ENCODE assay signal across 15 cellular contexts in genomic region chr14:102907303-102907844, GRCh38. TPM values are rescaled to one million over a fixed set of nuclear protein-coding genes. Genes with fewer than 3 reads are reported as not detected.
DNase-seq lines count a peak whose midpoint lies in the region; ATAC-seq and TF ChIP-seq lines count a peak whose summit lies in the region.
"Had no signal": no experiment of that assay in that cellular context is flagged by ENCODE, and none has a peak within 500 bp of the region (broad histone marks: within the 10 kb centered on the region; RNA-seq: fewer than 3 reads in every experiment).

No MANE protein-coding gene starts in this region.

- H3K27ac Mint-ChIP-seq in T-helper 17 cell: no peak overlapping the region
- peak overlapping the region; percentile 73 for H3K27ac Mint-ChIP-seq in memory B cell
- peak overlapping the region; percentile 57 for H3K27ac Mint-ChIP-seq in stimulated activated memory B cell treated with anti-CD40 and anti-IgM and Interleukin-4, amounts not matched to agents 10 μg/mL and 1 μg/mL and 100 μg/mL, for 72 hours
- H3K27ac Mint-ChIP-seq in activated naive CD8-positive, alpha-beta T cell treated with anti-CD3 and anti-CD28 coated beads, Interleukin-2, amount 50 U/mL, for 24 hours: no peak overlapping the region
- H3K27ac Mint-ChIP-seq: HFFc6 had no signal

- no peak overlapping the region for H3K4me3 ChIP-seq in foreskin fibroblast (ENCODE audit: low read depth in 1 of 2, low read length in 2 of 2)
- H3K4me3 ChIP-seq: SK-N-MC had no signal

- peak; percentile 27 for DNase-seq in GM13976 (ENCODE audit: low spot score)
- DNase-seq in T-helper 17 cell: no peak
- no peak for DNase-seq in memory B cell (ENCODE audit: low spot score in 2 of 2)
- no peak for DNase-seq in foreskin fibroblast
- no peak for DNase-seq in activated naive CD8-positive, alpha-beta T cell treated with anti-CD3 and anti-CD28 coated beads, Interleukin-2, amount 50 U/mL, for 24 hours
- DNase-seq: DMS53, GOT3, HFFc6, MM.1S, NCI-H1105, NCI-H1694 treated with DMSO at 0.1 percent for 48 hours, PC-3 had no signal

- ATAC-seq in T-helper 17 cell (peak; percentile 36), memory B cell (ENCODE audit: low read depth) (peak; percentile 83), GM18858 (IDR thresholded peaks at IDR 0.05; ENCODE audit: unreplicated experiment) (no peak)
- ATAC-seq in stimulated activated memory B cell treated with anti-CD40 and anti-IgM and Interleukin-4, amounts not matched to agents 10 μg/mL and 1 μg/mL and 100 μg/mL, for 72 hours: peak; percentile 27
- ATAC-seq in activated naive CD8-positive, alpha-beta T cell treated with anti-CD3 and anti-CD28 coated beads, Interleukin-2, amount 50 U/mL, for 24 hours: no peak
- ATAC-seq: PC-3 had no signal

- peaks cover 4% of the 10 kb centered on the region for H3K4me1 Mint-ChIP-seq in T-helper 17 cell
- H3K4me1 Mint-ChIP-seq in memory B cell: peaks cover 21% of the 10 kb centered on the region
- H3K4me1 Mint-ChIP-seq in stimulated activated memory B cell treated with anti-CD40 and anti-IgM and Interleukin-4, amounts not matched to agents 10 μg/mL and 1 μg/mL and 100 μg/mL, for 72 hours: peaks cover 36% of the 10 kb centered on the region
- H3K4me1 Mint-ChIP-seq in activated naive CD8-positive, alpha-beta T cell treated with anti-CD3 and anti-CD28 coated beads, Interleukin-2, amount 50 U/mL, for 24 hours: peaks cover 4% of the 10 kb centered on the region

- TF ChIP-seq CTCF in GM13976 (IDR thresholded peaks at IDR 0.05; ENCODE audit: borderline replicate concordance, control extremely low read depth, extremely low read depth, insufficient read depth, missing control alignments) (no peak), foreskin fibroblast (IDR thresholded peaks at IDR 0.05; ENCODE audit: low read depth, low read length) (no peak)

- H3K4me3 Mint-ChIP-seq in T-helper 17 cell (no peak overlapping the region), memory B cell (no peak overlapping the region)
- H3K4me3 Mint-ChIP-seq in stimulated activated memory B cell treated with anti-CD40 and anti-IgM and Interleukin-4, amounts not matched to agents 10 μg/mL and 1 μg/mL and 100 μg/mL, for 72 hours: no peak overlapping the region
- H3K4me3 Mint-ChIP-seq in activated naive CD8-positive, alpha-beta T cell treated with anti-CD3 and anti-CD28 coated beads, Interleukin-2, amount 50 U/mL, for 24 hours: no peak overlapping the region
- H3K4me3 Mint-ChIP-seq: HFFc6 had no signal

- H3K27me3 Mint-ChIP-seq in T-helper 17 cell (no peaks in the 10 kb centered on the region), memory B cell (no peaks in the 10 kb centered on the region)
- H3K27me3 Mint-ChIP-seq in stimulated activated memory B cell treated with anti-CD40 and anti-IgM and Interleukin-4, amounts not matched to agents 10 μg/mL and 1 μg/mL and 100 μg/mL, for 72 hours: no peaks in the 10 kb centered on the region
- H3K27me3 Mint-ChIP-seq in activated naive CD8-positive, alpha-beta T cell treated with anti-CD3 and anti-CD28 coated beads, Interleukin-2, amount 50 U/mL, for 24 hours: no peaks in the 10 kb centered on the region

- peaks cover 6% of the 10 kb centered on the region for H3K36me3 Mint-ChIP-seq in T-helper 17 cell (ENCODE audit: low read depth)
- peaks cover 28% of the 10 kb centered on the region for H3K36me3 Mint-ChIP-seq in memory B cell
- peaks cover 59% of the 10 kb centered on the region for H3K36me3 Mint-ChIP-seq in stimulated activated memory B cell treated with anti-CD40 and anti-IgM and Interleukin-4, amounts not matched to agents 10 μg/mL and 1 μg/mL and 100 μg/mL, for 72 hours
- peaks cover 25% of the 10 kb centered on the region for H3K36me3 Mint-ChIP-seq in activated naive CD8-positive, alpha-beta T cell treated with anti-CD3 and anti-CD28 coated beads, Interleukin-2, amount 50 U/mL, for 24 hours (ENCODE audit: low read depth)

- no peaks in the 10 kb centered on the region for H3K9me3 Mint-ChIP-seq in memory B cell
- H3K9me3 Mint-ChIP-seq in stimulated activated memory B cell treated with anti-CD40 and anti-IgM and Interleukin-4, amounts not matched to agents 10 μg/mL and 1 μg/mL and 100 μg/mL, for 72 hours: no peaks in the 10 kb centered on the region
- H3K9me3 Mint-ChIP-seq in activated naive CD8-positive, alpha-beta T cell treated with anti-CD3 and anti-CD28 coated beads, Interleukin-2, amount 50 U/mL, for 24 hours: no peaks in the 10 kb centered on the region
- H3K9me3 Mint-ChIP-seq: HFFc6 had no signal

- H3K9me3 ChIP-seq in T-helper 17 cell (ENCODE audit: control insufficient read depth, low read length, poor library complexity, severe bottlenecking): no peaks in the 10 kb centered on the region

- in situ Hi-C loops in GM13976 (cut with MboI; ENCODE audit: low sequenced_read_pairs, unreplicated experiment): no loop called here

RNA-seq across cellular contexts. Expression of gene AMN, which starts 15.1 kb away (rescaled TPM):
- total RNA-seq in T-helper 17 cell: 1 to 10 TPM in 1 of 2 donors, under 1 TPM in 1; 0.65 to 2.3 TPM
- total RNA-seq: HFFc6, PC-3 had no signal

Comparison
In these comparisons a context has a peak if more than half of its experiments do, and no peak if none do; other contexts are left out.
1. ATAC-seq: peak in T-helper 17 cell (single experiment), memory B cell (single experiment) and stimulated activated memory B cell treated with anti-CD40 and anti-IgM and Interleukin-4, amounts not matched to agents 10 μg/mL and 1 μg/mL and 100 μg/mL, for 72 hours (single experiment); none in GM18858 (single experiment) and activated naive CD8-positive, alpha-beta T cell treated with anti-CD3 and anti-CD28 coated beads, Interleukin-2, amount 50 U/mL, for 24 hours (single experiment).
2. H3K27ac Mint-ChIP-seq: peak in memory B cell (single experiment) and stimulated activated memory B cell treated with anti-CD40 and anti-IgM and Interleukin-4, amounts not matched to agents 10 μg/mL and 1 μg/mL and 100 μg/mL, for 72 hours (single experiment); none in T-helper 17 cell (single experiment) and activated naive CD8-positive, alpha-beta T cell treated with anti-CD3 and anti-CD28 coated beads, Interleukin-2, amount 50 U/mL, for 24 hours (single experiment).